17 cellular contexts compared by ENCODE assay signal in the genomic region with DNA sequence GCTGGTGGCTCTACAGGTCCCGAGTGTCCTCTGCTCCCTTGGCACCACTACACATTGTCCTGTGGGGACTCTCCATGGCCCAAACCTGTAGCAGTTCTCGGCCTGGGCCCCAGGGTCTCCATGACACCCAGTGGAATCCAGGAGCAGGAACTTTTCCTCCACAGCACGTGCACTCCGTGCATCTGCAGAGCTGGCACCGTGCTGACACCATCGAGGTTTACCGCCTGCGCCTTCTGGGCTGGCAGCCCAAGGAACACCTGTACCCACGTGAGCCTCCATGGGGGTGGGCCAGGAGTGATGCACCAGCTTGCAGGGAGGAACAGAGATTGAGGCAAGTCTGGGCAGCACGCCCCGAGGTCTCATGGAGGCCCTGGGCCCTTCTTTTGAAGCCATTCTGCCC. TPM values are rescaled to one million over a fixed set of nuclear protein-coding genes. Genes with fewer than 3 reads are reported as not detected.
DNase-seq lines count a peak whose midpoint lies in the region; ATAC-seq, FAIRE-seq and TF ChIP-seq lines count a peak whose summit lies in the region.
"Had no signal": no experiment of that assay in that cellular context is flagged by ENCODE, and none has a peak within 500 bp of the region (broad histone marks: within the 10 kb centered on the region; RNA-seq: fewer than 3 reads in every experiment).

No MANE protein-coding gene starts in this region.

- no peak overlapping the region for H2AK5ac ChIP-seq in trophoblast cell (ENCODE audit: low read length)

- no peak overlapping the region for H2BK5ac ChIP-seq in trophoblast cell (ENCODE audit: low read depth, low read length, poor library complexity)

- intact Hi-C loops in activated CD4-positive, alpha-beta memory T cell treated with anti-CD3 and anti-CD28 coated beads for 36 hours (cut with micrococcal nuclease) = no loop called here
- intact Hi-C loops in gastrocnemius medialis (cut with DNase I; ENCODE audit: low total_unique reads) = loop anchor here (5.0 to 10.0 kb wide), 3 partner anchors 50 to 560 kb away; partner anchors contain the start of genes CD81 and CDKN1C

- H3K4me2 ChIP-seq in trophoblast cell (ENCODE audit: low read length) = no peak overlapping the region

- no peak overlapping the region for H3K4ac ChIP-seq in trophoblast cell (ENCODE audit: low read depth, low read length)

- H3K9me3 ChIP-seq in trophoblast cell (ENCODE audit: insufficient read depth, low read depth, low read length) (peaks cover 28% of the 10 kb centered on the region), gastrocnemius medialis (no peaks in the 10 kb centered on the region)

- H3K9me3 Mint-ChIP-seq in activated CD4-positive, alpha-beta memory T cell treated with anti-CD3 and anti-CD28 coated beads, Interleukin-2, amount 10 ng/mL, durations not matched to agents 7 days and 5 days = peaks cover 2% of the 10 kb centered on the region
- peaks cover 15% of the 10 kb centered on the region for H3K9me3 Mint-ChIP-seq in activated CD4-positive, alpha-beta memory T cell treated with anti-CD3 and anti-CD28 coated beads for 36 hours

- peak overlapping the region; percentile 72 for H3K23ac ChIP-seq in trophoblast cell (ENCODE audit: low read length)

- POLR2A ChIA-PET in activated CD4-positive, alpha-beta memory T cell treated with anti-CD3 and anti-CD28 coated beads, Interleukin-2, amount 10 ng/mL, durations not matched to agents 7 days and 5 days (lab: Charles Lee) = no interaction called here
- POLR2A ChIA-PET in activated CD4-positive, alpha-beta memory T cell treated with anti-CD3 and anti-CD28 coated beads for 36 hours (lab: Charles Lee) = no interaction called here

- in situ Hi-C loops in gastrocnemius medialis (cut with MboI; ENCODE audit: low sequenced_read_pairs in 4 of 4) = no loop called here

- TF ChIP-seq CTCF in C4-2B (conservative IDR thresholded peaks at IDR 0.05) = no peak
- no peak for TF ChIP-seq CTCF in gastrocnemius medialis (IDR thresholded peaks at IDR 0.05 in 4 of 5, conservative IDR thresholded peaks at IDR 0.05 in 1 of 5)
- no peak for TF ChIP-seq CTCF in GM10266 (IDR thresholded peaks at IDR 0.05; ENCODE audit: control insufficient read depth, insufficient read depth, low read depth, missing control alignments)

- no peak overlapping the region for H3K14ac ChIP-seq in trophoblast cell (ENCODE audit: low read length)

- no peak overlapping the region for H3K9ac ChIP-seq in trophoblast cell (ENCODE audit: low read length)

- peaks cover 22% of the 10 kb centered on the region for H3K27me3 Mint-ChIP-seq in activated CD4-positive, alpha-beta memory T cell treated with anti-CD3 and anti-CD28 coated beads, Interleukin-2, amount 10 ng/mL, durations not matched to agents 7 days and 5 days
- H3K27me3 Mint-ChIP-seq in activated CD4-positive, alpha-beta memory T cell treated with anti-CD3 and anti-CD28 coated beads for 36 hours = peaks cover 14% of the 10 kb centered on the region

- H3K4me3 Mint-ChIP-seq in activated CD4-positive, alpha-beta memory T cell treated with anti-CD3 and anti-CD28 coated beads, Interleukin-2, amount 10 ng/mL, durations not matched to agents 7 days and 5 days = no peak overlapping the region
- no peak overlapping the region for H3K4me3 Mint-ChIP-seq in activated CD4-positive, alpha-beta memory T cell treated with anti-CD3 and anti-CD28 coated beads for 36 hours
- H3K4me3 Mint-ChIP-seq: CD8-positive, alpha-beta memory T cell had no signal

- H3K36me3 ChIP-seq in trophoblast cell (ENCODE audit: control insufficient read depth in 1 of 2, insufficient read depth in 2 of 2, low read length in 2 of 2) (no peaks in the 10 kb centered on the region), gastrocnemius medialis (no peaks in the 10 kb centered on the region)

- no peak overlapping the region for H3K4me3 ChIP-seq in trophoblast cell (ENCODE audit: low read depth, low read length)
- H3K4me3 ChIP-seq in gastrocnemius medialis = no peak overlapping the region

- WGBS in trophoblast cell (ENCODE audit: extremely low coverage, insufficient coverage, insufficient read length) = no CpG with 5 or more reads among the region's 11 CpGs

- H3K79me2 ChIP-seq in trophoblast cell (ENCODE audit: control insufficient read depth, insufficient read depth, low read length, poor library complexity) = no peaks in the 10 kb centered on the region

- no peaks in the 10 kb centered on the region for H3K4me1 ChIP-seq in trophoblast cell (ENCODE audit: control insufficient read depth in 1 of 2, insufficient read depth in 2 of 2, low read length in 2 of 2)
- H3K4me1 ChIP-seq in gastrocnemius medialis = peaks cover 4 to 5% of the 10 kb centered on the region in 2 donors
- H3K4me1 ChIP-seq: Caco-2 had no signal

- H2BK120ac ChIP-seq in trophoblast cell (ENCODE audit: insufficient read depth, low read length, poor library complexity) = no peak overlapping the region

- H3K27me3 ChIP-seq in trophoblast cell (ENCODE audit: insufficient read depth, low read length) (no peaks in the 10 kb centered on the region), gastrocnemius medialis (no peaks in the 10 kb centered on the region)

- H4K12ac ChIP-seq in trophoblast cell (ENCODE audit: low read depth, low read length) = no peak overlapping the region

- peaks cover 4% of the 10 kb centered on the region for H3K36me3 Mint-ChIP-seq in activated CD4-positive, alpha-beta memory T cell treated with anti-CD3 and anti-CD28 coated beads, Interleukin-2, amount 10 ng/mL, durations not matched to agents 7 days and 5 days (ENCODE audit: low read depth)
- peaks cover 4% of the 10 kb centered on the region for H3K36me3 Mint-ChIP-seq in activated CD4-positive, alpha-beta memory T cell treated with anti-CD3 and anti-CD28 coated beads for 36 hours

- no peak overlapping the region for H3K18ac ChIP-seq in trophoblast cell (ENCODE audit: low read length)

- no peak overlapping the region for H4K91ac ChIP-seq in trophoblast cell (ENCODE audit: low read depth, low read length)

- H3K4me1 Mint-ChIP-seq in activated CD4-positive, alpha-beta memory T cell treated with anti-CD3 and anti-CD28 coated beads, Interleukin-2, amount 10 ng/mL, durations not matched to agents 7 days and 5 days = no peaks in the 10 kb centered on the region
- no peaks in the 10 kb centered on the region for H3K4me1 Mint-ChIP-seq in activated CD4-positive, alpha-beta memory T cell treated with anti-CD3 and anti-CD28 coated beads for 36 hours (ENCODE audit: low read depth)
- H3K4me1 Mint-ChIP-seq: CD8-positive, alpha-beta memory T cell had no signal

- no peak for FAIRE-seq in H54 (lab: Jason Lieb, UNC)

- no peak overlapping the region for H3K27ac Mint-ChIP-seq in activated CD4-positive, alpha-beta memory T cell treated with anti-CD3 and anti-CD28 coated beads, Interleukin-2, amount 10 ng/mL, durations not matched to agents 7 days and 5 days
- no peak overlapping the region for H3K27ac Mint-ChIP-seq in activated CD4-positive, alpha-beta memory T cell treated with anti-CD3 and anti-CD28 coated beads for 36 hours
- H3K27ac Mint-ChIP-seq: CD8-positive, alpha-beta memory T cell had no signal

- TF ChIP-seq POLR2A in gastrocnemius medialis (IDR thresholded peaks at IDR 0.05) (no peak), H54 (IDR thresholded peaks at IDR 0.05; ENCODE audit: low read depth, low read length) (no peak)

- H3K27ac ChIP-seq in C4-2B (peak overlapping the region; percentile 39; the same call in 1 of the 2 replicates), trophoblast cell (ENCODE audit: low read depth, low read length) (no peak overlapping the region), gastrocnemius medialis (no peak overlapping the region)
- H3K27ac ChIP-seq: 22Rv1 had no signal

- H2BK12ac ChIP-seq in trophoblast cell (ENCODE audit: low read length) = no peak overlapping the region

- no peak overlapping the region for H4K8ac ChIP-seq in trophoblast cell (ENCODE audit: low read depth, low read length)

- CTCF ChIA-PET in activated CD4-positive, alpha-beta memory T cell treated with anti-CD3 and anti-CD28 coated beads, Interleukin-2, amount 10 ng/mL, durations not matched to agents 7 days and 5 days (lab: Charles Lee) = no interaction called here
- CTCF ChIA-PET in activated CD4-positive, alpha-beta memory T cell treated with anti-CD3 and anti-CD28 coated beads for 36 hours (lab: Charles Lee) = no interaction called here

- DNase-seq in activated CD4-positive, alpha-beta memory T cell treated with anti-CD3 and anti-CD28 coated beads, Interleukin-2, amount 10 ng/mL, durations not matched to agents 7 days and 5 days = peak; percentile 8
- DNase-seq in activated CD4-positive, alpha-beta memory T cell treated with anti-CD3 and anti-CD28 coated beads for 36 hours = no peak
- DNase-seq in left lobe of liver (ENCODE audit: low spot score) (peak; percentile 43), trophoblast cell (no peak), gastrocnemius medialis (no peak), H54 (ENCODE audit: insufficient read length, low spot score) (no peak), GM10266 (ENCODE audit: extremely low spot score) (no peak)
- DNase-seq: Caco-2; CD8-positive, alpha-beta memory T cell; DMS53; GF-D8 had no signal

- no peaks in the 10 kb centered on the region for H3K79me1 ChIP-seq in trophoblast cell (ENCODE audit: low read length)

- no peak for ATAC-seq in left lobe of liver
- no peak for ATAC-seq in gastrocnemius medialis
- ATAC-seq: HCT116 had no signal

- H2AFZ ChIP-seq in trophoblast cell (ENCODE audit: insufficient read depth, low read length, poor library complexity) = no peak overlapping the region

RNA-seq across cellular contexts. Expression of gene TSPAN32, which starts 25.2 kb away (rescaled TPM):
- total RNA-seq in activated CD4-positive, alpha-beta memory T cell treated with anti-CD3 and anti-CD28 coated beads, Interleukin-2, amount 10 ng/mL, durations not matched to agents 7 days and 5 days = 10 to 100 TPM; 48.0 to 50.1 TPM
- total RNA-seq in activated CD4-positive, alpha-beta memory T cell treated with anti-CD3 and anti-CD28 coated beads for 36 hours = 1 to 10 TPM; 5.5 to 6.5 TPM
- total RNA-seq in left lobe of liver = 0.35 TPM
- polyA plus RNA-seq in trophoblast cell (2013) = not detected in 2 replicates
- total RNA-seq in gastrocnemius medialis = not detected
- total RNA-seq: A673 had no signal

RNA-seq across cellular contexts. Expression of gene C11orf21, which starts 25.3 kb away (rescaled TPM):
- 10 to 100 TPM; 66.0 to 68.3 TPM for total RNA-seq in activated CD4-positive, alpha-beta memory T cell treated with anti-CD3 and anti-CD28 coated beads, Interleukin-2, amount 10 ng/mL, durations not matched to agents 7 days and 5 days
- 1 to 10 TPM; 8.2 to 8.8 TPM for total RNA-seq in activated CD4-positive, alpha-beta memory T cell treated with anti-CD3 and anti-CD28 coated beads for 36 hours
- total RNA-seq in left lobe of liver (0.35 TPM), gastrocnemius medialis (under 1 TPM in 1 of 4 donors, not detected in 3; 0.10 TPM)
- polyA plus RNA-seq in trophoblast cell (2013) = not detected in 2 replicates
- total RNA-seq: A673 had no signal
- polyA plus RNA-seq: BJ had no signal

RNA-seq across cellular contexts. Expression of gene CD81, which starts 50.1 kb away (rescaled TPM):
- 100 to 1,000 TPM; 192 TPM for total RNA-seq in activated CD4-positive, alpha-beta memory T cell treated with anti-CD3 and anti-CD28 coated beads, Interleukin-2, amount 10 ng/mL, durations not matched to agents 7 days and 5 days
- 100 to 1,000 TPM; 177 to 178 TPM for total RNA-seq in activated CD4-positive, alpha-beta memory T cell treated with anti-CD3 and anti-CD28 coated beads for 36 hours
- total RNA-seq in left lobe of liver = 564 TPM
- 242 and 246 TPM in 2 replicates for polyA plus RNA-seq in trophoblast cell (2013)
- total RNA-seq in gastrocnemius medialis = 10 to 100 TPM; 54.5 to 87.0 (median 66.8) TPM

RNA-seq across cellular contexts. Expression of gene ASCL2, which starts 56.6 kb away (rescaled TPM):
- under 1 TPM; 0.35 to 0.68 TPM for total RNA-seq in activated CD4-positive, alpha-beta memory T cell treated with anti-CD3 and anti-CD28 coated beads, Interleukin-2, amount 10 ng/mL, durations not matched to agents 7 days and 5 days
- total RNA-seq in activated CD4-positive, alpha-beta memory T cell treated with anti-CD3 and anti-CD28 coated beads for 36 hours = 1 to 10 TPM; 1.5 to 2.0 TPM
- total RNA-seq in left lobe of liver (0.83 TPM), gastrocnemius medialis (not detected)
- 0.59 and 0.60 TPM in 2 replicates for polyA plus RNA-seq in trophoblast cell (2013)
- total RNA-seq: A673, H4 had no signal
- polyA plus RNA-seq: BJ had no signal

Comparison
In these comparisons a context has a peak if more than half of its experiments do, and no peak if none do; other contexts are left out.
1. DNase-seq: peak in activated CD4-positive, alpha-beta memory T cell treated with anti-CD3 and anti-CD28 coated beads, Interleukin-2, amount 10 ng/mL, durations not matched to agents 7 days and 5 days (single experiment) and left lobe of liver (single experiment); none in activated CD4-positive, alpha-beta memory T cell treated with anti-CD3 and anti-CD28 coated beads for 36 hours (single experiment), trophoblast cell (0 of 2), gastrocnemius medialis (0 of 2), H54 (single experiment) and GM10266 (single experiment).
2. RNA of gene TSPAN32, which starts 25.2 kb away (total RNA-seq): 48.0 to 50.1 TPM in activated CD4-positive, alpha-beta memory T cell treated with anti-CD3 and anti-CD28 coated beads, Interleukin-2, amount 10 ng/mL, durations not matched to agents 7 days and 5 days; 5.5 to 6.5 TPM in activated CD4-positive, alpha-beta memory T cell treated with anti-CD3 and anti-CD28 coated beads for 36 hours, 0.35 TPM in left lobe of liver (single experiment) and not detected in gastrocnemius medialis; every median in the first group is over 4 times any median in the second.
3. RNA of gene C11orf21, which starts 25.3 kb away (total RNA-seq): 66.0 to 68.3 TPM in activated CD4-positive, alpha-beta memory T cell treated with anti-CD3 and anti-CD28 coated beads, Interleukin-2, amount 10 ng/mL, durations not matched to agents 7 days and 5 days; 8.2 to 8.8 TPM in activated CD4-positive, alpha-beta memory T cell treated with anti-CD3 and anti-CD28 coated beads for 36 hours, 0.35 TPM in left lobe of liver (single experiment) and 0.10 TPM in gastrocnemius medialis; every median in the first group is over 4 times any median in the second.